ENCODE assay signal across 8 cellular contexts in the genomic region with DNA sequence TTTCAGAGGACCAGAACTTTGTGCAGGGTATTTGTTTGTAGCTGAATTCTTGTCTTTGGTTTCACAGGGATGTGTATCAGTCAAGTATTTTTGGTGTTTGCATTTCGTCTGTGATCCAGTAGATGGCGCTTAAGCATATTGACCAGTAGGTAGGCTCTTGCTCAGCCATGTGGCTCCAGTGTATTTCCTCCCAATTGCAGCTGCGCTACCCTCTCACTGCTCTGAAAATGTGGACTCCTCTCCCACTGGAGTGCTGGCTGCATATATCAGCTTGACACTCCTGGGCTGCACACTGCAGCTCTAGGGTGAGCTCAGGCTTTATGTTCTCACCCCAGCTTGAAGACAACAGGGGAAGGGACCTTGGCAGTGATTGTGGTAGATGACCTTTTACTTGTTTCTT.
DNase-seq lines count a peak whose midpoint lies in the region; ATAC-seq, FAIRE-seq and TF ChIP-seq lines count a peak whose summit lies in the region.

No MANE protein-coding gene starts in this region.

- H3K9me3 ChIP-seq in astrocyte (ENCODE audit: insufficient read depth, low read depth, low read length), result no peaks in the 10 kb centered on the region

- H3K4me1 ChIP-seq in astrocyte (ENCODE audit: insufficient read depth, low read length), result no peaks in the 10 kb centered on the region

- no peak for TF ChIP-seq CTCF in Calu3 (IDR thresholded peaks at IDR 0.05; ENCODE audit: unreplicated experiment)
- TF ChIP-seq CTCF in astrocyte (IDR thresholded peaks at IDR 0.05; ENCODE audit: insufficient read depth, low read depth, low read length), result peak; percentile 76

- CTCF ChIA-PET in Calu3 (lab: Charles Lee), result interaction anchor here (0.9 kb wide), 1 partner anchor 13 kb away, joined by 4 read pairs; no protein-coding TSS in a partner anchor

- no peaks in the 10 kb centered on the region for H3K27me3 Mint-ChIP-seq in Calu3 (ENCODE audit: unreplicated experiment)
- no peaks in the 10 kb centered on the region for H3K27me3 Mint-ChIP-seq in astrocyte (ENCODE audit: low read depth, unreplicated experiment)

- H3K36me3 Mint-ChIP-seq in Calu3 (ENCODE audit: insufficient read depth, unreplicated experiment) (no peaks in the 10 kb centered on the region), astrocyte (ENCODE audit: low read depth, unreplicated experiment) (no peaks in the 10 kb centered on the region)

- DNase-seq in Calu3 (peak; percentile 19), NCI-H2029 (lab: John Stamatoyannopoulos, UW) (peak; percentile 10), astrocyte (ENCODE audit: low read depth) (peak; percentile 30), lung microvascular endothelial cell (ENCODE audit: low read depth in 2 of 2) (peak; percentile 61 to 62), mucosa of gallbladder (ENCODE audit: low spot score) (no peak), 8988T (no peak)

- peak overlapping the region; percentile 56 for H2AFZ ChIP-seq in astrocyte (ENCODE audit: low read depth, low read length)

- H3K27ac ChIP-seq in astrocyte (ENCODE audit: low read depth, low read length), result no peak overlapping the region

- no peak overlapping the region for H3K4me2 ChIP-seq in astrocyte (ENCODE audit: low read length)

- no peak overlapping the region for H3K9ac ChIP-seq in astrocyte (ENCODE audit: low read length)

- no peaks in the 10 kb centered on the region for H3K36me3 ChIP-seq in astrocyte (ENCODE audit: insufficient read depth, low read length)

- H3K4me3 Mint-ChIP-seq in Calu3 (ENCODE audit: low read depth, unreplicated experiment) (no peak overlapping the region), astrocyte (ENCODE audit: unreplicated experiment) (no peak overlapping the region)

- H3K9me3 Mint-ChIP-seq in Calu3 (ENCODE audit: low read depth, unreplicated experiment), result no peaks in the 10 kb centered on the region
- H3K9me3 Mint-ChIP-seq in astrocyte (ENCODE audit: unreplicated experiment), result no peaks in the 10 kb centered on the region

- H3K4me3 ChIP-seq in astrocyte (ENCODE audit: insufficient read depth, low read depth, low read length), result no peak overlapping the region

- intact Hi-C loops in Calu3 (cut with micrococcal nuclease; ENCODE audit: unreplicated experiment), result loop anchor here (10.0 kb wide), 1 partner anchor 362 kb away; no protein-coding TSS in a partner anchor

- no peak overlapping the region for H3K27ac Mint-ChIP-seq in Calu3 (ENCODE audit: unreplicated experiment)
- H3K27ac Mint-ChIP-seq in astrocyte (ENCODE audit: unreplicated experiment), result no peak overlapping the region

- no peaks in the 10 kb centered on the region for H3K79me2 ChIP-seq in astrocyte (ENCODE audit: insufficient read depth, low read length)

- ATAC-seq in GM18909 (IDR thresholded peaks at IDR 0.05; ENCODE audit: poor library complexity, unreplicated experiment) (peak; percentile 98), HG03045 (IDR thresholded peaks at IDR 0.05; ENCODE audit: unreplicated experiment) (peak; percentile 90)

- H3K27me3 ChIP-seq in astrocyte (ENCODE audit: insufficient read depth, low read length), result no peaks in the 10 kb centered on the region

- peak; percentile 88 for FAIRE-seq in astrocyte (lab: Jason Lieb, UNC)

- no peaks in the 10 kb centered on the region for H3K4me1 Mint-ChIP-seq in Calu3 (ENCODE audit: low read depth, unreplicated experiment)
- H3K4me1 Mint-ChIP-seq in astrocyte (ENCODE audit: low read depth, unreplicated experiment), result no peaks in the 10 kb centered on the region

- BruUV-seq in Calu3 (replicated peaks; lab: Mats Ljungman, UMichigan), result no TSS peak

- no peaks in the 10 kb centered on the region for H4K20me1 ChIP-seq in astrocyte (ENCODE audit: insufficient read depth, low read length)

Comparison
In these comparisons a context has a peak if more than half of its experiments do, and no peak if none do; other contexts are left out.
1. DNase-seq: peak in Calu3 (single experiment), NCI-H2029 (single experiment), astrocyte (single experiment) and lung microvascular endothelial cell (2 of 2); none in mucosa of gallbladder (single experiment) and 8988T (single experiment).